8 cellular contexts compared by ENCODE assay signal in genomic region chr19:1863308-1863637, GRCh38. TPM values are rescaled to one million over a fixed set of nuclear protein-coding genes. Genes with fewer than 3 reads are reported as not detected.
DNase-seq lines count a peak whose midpoint lies in the region; ATAC-seq, FAIRE-seq and TF ChIP-seq lines count a peak whose summit lies in the region.

Gene KLF16, minus strand, starts transcription at chr19:1863579. Its CDS starts 82 bp downstream, at chr19:1863497.

- H3K27ac ChIP-seq in endodermal cell (ENCODE audit: low read depth, low read length) (peak within 1 kb of the TSS; percentile 73), neural progenitor cell (peak within 1 kb of the TSS; percentile 8)

- peaks cover 43% of the 10 kb centered on the region for H4K20me1 ChIP-seq in neural progenitor cell (ENCODE audit: low read depth)

- H3K4me2 ChIP-seq in neural progenitor cell = peak within 1 kb of the TSS; percentile 83

- no peak for TF ChIP-seq CTCF in endodermal cell (conservative IDR thresholded peaks at IDR 0.05)
- no peak for TF ChIP-seq CTCF in neural progenitor cell (IDR thresholded peaks at IDR 0.05)

- H2AFZ ChIP-seq in neural progenitor cell (replicated peaks) = no peak within 1 kb of the TSS

- no peak for FAIRE-seq in HTR-8/SVneo (lab: Jason Lieb, UNC)

- H3K4me3 ChIP-seq in MG63 (peak within 1 kb of the TSS; percentile 84), endodermal cell (ENCODE audit: low read length) (peak within 1 kb of the TSS; percentile 89), neural progenitor cell (peak within 1 kb of the TSS; percentile 69)

- 0% methylated on average over 64 of the region's 66 CpGs; no CpG with 5 or more reads in 1 of the 2 experiments for WGBS in endodermal cell (ENCODE audit: insufficient coverage in 1 of 2, insufficient read length in 1 of 2), 2 experiments

- H3K36me3 ChIP-seq in MG63 = no peaks in the 10 kb centered on the region; the same call in none of the 2 replicates
- no peaks in the 10 kb centered on the region for H3K36me3 ChIP-seq in endodermal cell (ENCODE audit: control insufficient read depth, insufficient read depth, low read length)
- no peaks in the 10 kb centered on the region for H3K36me3 ChIP-seq in neural progenitor cell

- peaks cover 22% of the 10 kb centered on the region for H3K4me1 Mint-ChIP-seq in endodermal cell
- peaks cover 26% of the 10 kb centered on the region for H3K4me1 Mint-ChIP-seq in neural progenitor cell

- peaks cover 39% of the 10 kb centered on the region for H3K79me2 ChIP-seq in neural progenitor cell (ENCODE audit: low read depth)

- H3K36me3 Mint-ChIP-seq in endodermal cell (ENCODE audit: low read depth) (no peaks in the 10 kb centered on the region), neural progenitor cell (no peaks in the 10 kb centered on the region)

- H3K27ac Mint-ChIP-seq in endodermal cell = peak within 1 kb of the TSS; percentile 77
- no peak within 1 kb of the TSS for H3K27ac Mint-ChIP-seq in neural progenitor cell

- H3K27me3 Mint-ChIP-seq in endodermal cell (ENCODE audit: insufficient read depth) (peaks cover 7% of the 10 kb centered on the region), neural progenitor cell (ENCODE audit: insufficient read depth, low read depth) (peaks cover 12% of the 10 kb centered on the region)

- DNase-seq in MG63 (no peak), endodermal cell (no peak), neural progenitor cell (ENCODE audit: low spot score) (no peak), LoVo (ENCODE audit: low spot score) (no peak), NCI-H2107 treated with DMSO at 0.1 percent for 48 hours (lab: John Stamatoyannopoulos, UW; ENCODE audit: unreplicated experiment) (no peak), HTR-8/SVneo (ENCODE audit: insufficient read length, low spot score) (no peak)

- no peaks in the 10 kb centered on the region for H3K9me3 Mint-ChIP-seq in endodermal cell
- no peaks in the 10 kb centered on the region for H3K9me3 Mint-ChIP-seq in neural progenitor cell

- H3K9ac ChIP-seq in endodermal cell (ENCODE audit: extremely low read depth, low read length, poor library complexity, severe bottlenecking) (peak within 1 kb of the TSS; percentile 80), neural progenitor cell (no peak within 1 kb of the TSS)

- H3K27me3 ChIP-seq in MG63 (no peaks in the 10 kb centered on the region), endodermal cell (ENCODE audit: control insufficient read depth, insufficient read depth, low read length, poor library complexity, severe bottlenecking) (no peaks in the 10 kb centered on the region), neural progenitor cell (peaks cover 37% of the 10 kb centered on the region)

- ATAC-seq in GM18517 (IDR thresholded peaks at IDR 0.05; ENCODE audit: unreplicated experiment) (peak; percentile 8), HG02763 (IDR thresholded peaks at IDR 0.05; ENCODE audit: unreplicated experiment) (no peak)

- H3F3A ChIP-seq in neural progenitor cell (ENCODE audit: low read depth) = peaks cover 37% of the 10 kb centered on the region

- H3K4me3 Mint-ChIP-seq in endodermal cell (peak within 1 kb of the TSS; percentile 85), neural progenitor cell (peak within 1 kb of the TSS; percentile 90)

- peaks cover 13% of the 10 kb centered on the region for H3K4me1 ChIP-seq in endodermal cell (ENCODE audit: control insufficient read depth, insufficient read depth, low read length)
- peaks cover 35% of the 10 kb centered on the region for H3K4me1 ChIP-seq in neural progenitor cell

- H3K9me3 ChIP-seq in MG63 (no peaks in the 10 kb centered on the region), endodermal cell (ENCODE audit: control insufficient read depth, low read length) (no peaks in the 10 kb centered on the region), neural progenitor cell (ENCODE audit: low read depth) (no peaks in the 10 kb centered on the region)

RNA-seq across cellular contexts. Expression of gene KLF16, which starts in this region (rescaled TPM):
- total RNA-seq in MG63 (2014; rRNA removed; shearing (Covaris generic); ENCODE audit: low replicate concordance) = 8.1 and 12.6 TPM in 2 replicates
- total RNA-seq in endodermal cell (10 to 100 TPM; 39.0 to 42.9 TPM), neural progenitor cell (ENCODE audit: low replicate concordance) (1.0 and 4.8 TPM in 2 replicates)
- polyA plus RNA-seq in endodermal cell (2013, experiment 1 of 2) = 19.2 TPM
- polyA plus RNA-seq in endodermal cell (2013, experiment 2 of 2) = 17.1 TPM
